1 cellular context compared by ENCODE assay signal in the genomic region with DNA sequence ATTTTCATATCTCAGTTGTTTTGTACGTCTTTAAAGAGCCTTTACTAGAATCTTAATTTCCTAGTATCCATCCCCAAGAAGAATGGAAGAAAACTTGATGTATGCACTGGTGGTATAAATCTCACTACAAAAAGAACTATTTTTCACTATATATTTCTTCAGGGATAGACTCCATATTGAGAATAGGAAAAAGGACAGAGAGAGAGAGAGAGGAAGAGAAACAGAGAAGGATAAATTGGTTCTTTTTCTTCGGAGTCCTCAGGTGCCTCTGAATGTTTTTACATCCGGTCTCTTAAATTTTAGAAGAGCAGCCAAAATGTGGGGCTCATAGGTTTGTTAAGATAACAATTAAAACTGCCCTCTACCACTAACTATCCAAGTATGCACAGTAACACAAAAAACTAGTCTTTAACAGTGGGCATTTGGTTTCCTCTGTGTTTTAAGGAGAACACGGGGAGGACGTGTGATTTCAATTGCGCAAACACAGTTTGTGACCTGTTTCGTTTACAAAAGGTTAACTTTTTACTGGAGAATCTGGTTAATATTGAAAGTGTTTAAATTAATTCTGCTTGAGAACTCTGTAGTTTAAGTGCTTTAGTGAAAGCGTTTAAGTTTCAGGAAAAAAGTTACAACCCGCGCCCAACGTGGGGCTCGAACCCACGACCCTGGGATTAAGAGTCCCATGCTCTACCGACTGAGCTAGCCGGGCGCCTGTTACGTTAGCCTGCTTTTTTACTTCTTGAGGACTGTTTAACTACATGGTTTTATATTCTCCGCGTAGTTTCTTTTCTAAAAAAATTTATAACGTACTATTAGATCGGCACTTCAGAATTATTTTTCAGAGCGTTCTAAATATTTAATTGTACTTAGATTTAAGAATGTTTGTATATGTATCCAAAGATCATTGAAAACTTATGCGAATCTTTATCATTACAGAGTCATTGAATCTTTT.
TF ChIP-seq lines count a peak whose summit lies in the region.

No MANE protein-coding gene starts in this region.

TF ChIP-seq in K562, 482 proteins besides CTCF, POLR2A, EP300 and RAD21 (continued from another document and continues in another):
- TF ChIP-seq, protein P1, sequence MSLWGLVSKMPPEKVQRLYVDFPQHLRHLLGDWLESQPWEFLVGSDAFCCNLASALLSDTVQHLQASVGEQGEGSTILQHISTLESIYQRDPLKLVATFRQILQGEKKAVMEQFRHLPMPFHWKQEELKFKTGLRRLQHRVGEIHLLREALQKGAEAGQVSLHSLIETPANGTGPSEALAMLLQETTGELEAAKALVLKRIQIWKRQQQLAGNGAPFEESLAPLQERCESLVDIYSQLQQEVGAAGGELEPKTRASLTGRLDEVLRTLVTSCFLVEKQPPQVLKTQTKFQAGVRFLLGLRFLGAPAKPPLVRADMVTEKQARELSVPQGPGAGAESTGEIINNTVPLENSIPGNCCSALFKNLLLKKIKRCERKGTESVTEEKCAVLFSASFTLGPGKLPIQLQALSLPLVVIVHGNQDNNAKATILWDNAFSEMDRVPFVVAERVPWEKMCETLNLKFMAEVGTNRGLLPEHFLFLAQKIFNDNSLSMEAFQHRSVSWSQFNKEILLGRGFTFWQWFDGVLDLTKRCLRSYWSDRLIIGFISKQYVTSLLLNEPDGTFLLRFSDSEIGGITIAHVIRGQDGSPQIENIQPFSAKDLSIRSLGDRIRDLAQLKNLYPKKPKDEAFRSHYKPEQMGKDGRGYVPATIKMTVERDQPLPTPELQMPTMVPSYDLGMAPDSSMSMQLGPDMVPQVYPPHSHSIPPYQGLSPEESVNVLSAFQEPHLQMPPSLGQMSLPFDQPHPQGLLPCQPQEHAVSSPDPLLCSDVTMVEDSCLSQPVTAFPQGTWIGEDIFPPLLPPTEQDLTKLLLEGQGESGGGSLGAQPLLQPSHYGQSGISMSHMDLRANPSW (CRISPR knock-in tag; IDR thresholded peaks at IDR 0.05) = no peak
- TF ChIP-seq HNRNPK (IDR thresholded peaks at IDR 0.05; ENCODE audit: low read depth, low read length, poor library complexity, severe bottlenecking) (no peak), TAL1 (IDR thresholded peaks at IDR 0.05) (no peak), CCAR2 (IDR thresholded peaks at IDR 0.05; ENCODE audit: low read depth, low read length) (no peak), ELF1 (tag; IDR thresholded peaks at IDR 0.05) (0 out of 2 replicates have a peak, but pooled peaks have one; percentile 14), RBM34 (IDR thresholded peaks at IDR 0.05; ENCODE audit: borderline replicate concordance, insufficient read depth, low read length) (no peak), MYC (IDR thresholded peaks at IDR 0.05; ENCODE audit: low read depth, low read length) (peak; percentile 46; the same call in 1 of the 2 replicates), MYC (CRISPR knock-in tag; IDR thresholded peaks at IDR 0.05; ENCODE audit: borderline replicate concordance, low read depth) (no peak), PHF8 (IDR thresholded peaks at IDR 0.05; ENCODE audit: borderline replicate concordance, low read length) (peak; percentile 7; the same call in 1 of the 2 replicates), CHD2 (IDR thresholded peaks at IDR 0.05; ENCODE audit: low read depth, low read length) (no peak), ZNF436 (CRISPR knock-in tag; IDR thresholded peaks at IDR 0.05) (no peak), HNRNPUL1 (IDR thresholded peaks at IDR 0.05; ENCODE audit: low read length) (no peak), ZNF217 (CRISPR knock-in tag; IDR thresholded peaks at IDR 0.05) (no peak), ZNF23 (CRISPR knock-in tag; IDR thresholded peaks at IDR 0.05) (no peak), XRCC3 (IDR thresholded peaks at IDR 0.05) (no peak), THAP12 (CRISPR knock-in tag; IDR thresholded peaks at IDR 0.05) (no peak), KLF10 (CRISPR knock-in tag; IDR thresholded peaks at IDR 0.05) (no peak), ZNF589 (CRISPR knock-in tag; IDR thresholded peaks at IDR 0.05; ENCODE audit: low read depth) (no peak), NR2C2 (CRISPR knock-in tag; IDR thresholded peaks at IDR 0.05) (no peak), NR2C2 (tag; IDR thresholded peaks at IDR 0.05) (peak; percentile 9; the same call in 1 of the 2 replicates), MTA2 (IDR thresholded peaks at IDR 0.05; ENCODE audit: low read depth) (no peak)
- TF ChIP-seq, protein P2, sequence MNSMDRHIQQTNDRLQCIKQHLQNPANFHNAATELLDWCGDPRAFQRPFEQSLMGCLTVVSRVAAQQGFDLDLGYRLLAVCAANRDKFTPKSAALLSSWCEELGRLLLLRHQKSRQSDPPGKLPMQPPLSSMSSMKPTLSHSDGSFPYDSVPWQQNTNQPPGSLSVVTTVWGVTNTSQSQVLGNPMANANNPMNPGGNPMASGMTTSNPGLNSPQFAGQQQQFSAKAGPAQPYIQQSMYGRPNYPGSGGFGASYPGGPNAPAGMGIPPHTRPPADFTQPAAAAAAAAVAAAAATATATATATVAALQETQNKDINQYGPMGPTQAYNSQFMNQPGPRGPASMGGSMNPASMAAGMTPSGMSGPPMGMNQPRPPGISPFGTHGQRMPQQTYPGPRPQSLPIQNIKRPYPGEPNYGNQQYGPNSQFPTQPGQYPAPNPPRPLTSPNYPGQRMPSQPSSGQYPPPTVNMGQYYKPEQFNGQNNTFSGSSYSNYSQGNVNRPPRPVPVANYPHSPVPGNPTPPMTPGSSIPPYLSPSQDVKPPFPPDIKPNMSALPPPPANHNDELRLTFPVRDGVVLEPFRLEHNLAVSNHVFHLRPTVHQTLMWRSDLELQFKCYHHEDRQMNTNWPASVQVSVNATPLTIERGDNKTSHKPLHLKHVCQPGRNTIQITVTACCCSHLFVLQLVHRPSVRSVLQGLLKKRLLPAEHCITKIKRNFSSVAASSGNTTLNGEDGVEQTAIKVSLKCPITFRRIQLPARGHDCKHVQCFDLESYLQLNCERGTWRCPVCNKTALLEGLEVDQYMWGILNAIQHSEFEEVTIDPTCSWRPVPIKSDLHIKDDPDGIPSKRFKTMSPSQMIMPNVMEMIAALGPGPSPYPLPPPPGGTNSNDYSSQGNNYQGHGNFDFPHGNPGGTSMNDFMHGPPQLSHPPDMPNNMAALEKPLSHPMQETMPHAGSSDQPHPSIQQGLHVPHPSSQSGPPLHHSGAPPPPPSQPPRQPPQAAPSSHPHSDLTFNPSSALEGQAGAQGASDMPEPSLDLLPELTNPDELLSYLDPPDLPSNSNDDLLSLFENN (IDR thresholded peaks at IDR 0.05; ENCODE audit: low read depth in 2 of 2, low read length in 2 of 2) = no peak
- TF ChIP-seq, protein P3, sequence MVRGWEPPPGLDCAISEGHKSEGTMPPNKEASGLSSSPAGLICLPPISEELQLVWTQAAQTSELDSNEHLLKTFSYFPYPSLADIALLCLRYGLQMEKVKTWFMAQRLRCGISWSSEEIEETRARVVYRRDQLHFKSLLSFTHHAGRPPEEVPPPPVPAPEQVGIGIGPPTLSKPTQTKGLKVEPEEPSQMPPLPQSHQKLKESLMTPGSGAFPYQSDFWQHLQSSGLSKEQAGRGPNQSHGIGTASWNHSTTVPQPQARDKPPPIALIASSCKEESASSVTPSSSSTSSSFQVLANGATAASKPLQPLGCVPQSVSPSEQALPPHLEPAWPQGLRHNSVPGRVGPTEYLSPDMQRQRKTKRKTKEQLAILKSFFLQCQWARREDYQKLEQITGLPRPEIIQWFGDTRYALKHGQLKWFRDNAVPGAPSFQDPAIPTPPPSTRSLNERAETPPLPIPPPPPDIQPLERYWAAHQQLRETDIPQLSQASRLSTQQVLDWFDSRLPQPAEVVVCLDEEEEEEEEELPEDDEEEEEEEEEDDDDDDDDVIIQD (CRISPR knock-in tag; IDR thresholded peaks at IDR 0.05) = no peak
- TF ChIP-seq, protein P4, sequence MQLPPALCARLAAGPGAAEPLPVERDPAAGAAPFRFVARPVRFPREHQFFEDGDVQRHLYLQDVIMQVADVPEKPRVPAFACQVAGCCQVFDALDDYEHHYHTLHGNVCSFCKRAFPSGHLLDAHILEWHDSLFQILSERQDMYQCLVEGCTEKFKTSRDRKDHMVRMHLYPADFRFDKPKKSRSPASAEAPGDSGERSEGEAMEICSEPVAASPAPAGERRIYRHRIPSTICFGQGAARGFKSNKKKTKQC (CRISPR knock-in tag; IDR thresholded peaks at IDR 0.05) = no peak
- TF ChIP-seq, protein P5, sequence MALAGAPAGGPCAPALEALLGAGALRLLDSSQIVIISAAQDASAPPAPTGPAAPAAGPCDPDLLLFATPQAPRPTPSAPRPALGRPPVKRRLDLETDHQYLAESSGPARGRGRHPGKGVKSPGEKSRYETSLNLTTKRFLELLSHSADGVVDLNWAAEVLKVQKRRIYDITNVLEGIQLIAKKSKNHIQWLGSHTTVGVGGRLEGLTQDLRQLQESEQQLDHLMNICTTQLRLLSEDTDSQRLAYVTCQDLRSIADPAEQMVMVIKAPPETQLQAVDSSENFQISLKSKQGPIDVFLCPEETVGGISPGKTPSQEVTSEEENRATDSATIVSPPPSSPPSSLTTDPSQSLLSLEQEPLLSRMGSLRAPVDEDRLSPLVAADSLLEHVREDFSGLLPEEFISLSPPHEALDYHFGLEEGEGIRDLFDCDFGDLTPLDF (CRISPR knock-in tag; IDR thresholded peaks at IDR 0.05) = no peak
- TF ChIP-seq, protein P6, sequence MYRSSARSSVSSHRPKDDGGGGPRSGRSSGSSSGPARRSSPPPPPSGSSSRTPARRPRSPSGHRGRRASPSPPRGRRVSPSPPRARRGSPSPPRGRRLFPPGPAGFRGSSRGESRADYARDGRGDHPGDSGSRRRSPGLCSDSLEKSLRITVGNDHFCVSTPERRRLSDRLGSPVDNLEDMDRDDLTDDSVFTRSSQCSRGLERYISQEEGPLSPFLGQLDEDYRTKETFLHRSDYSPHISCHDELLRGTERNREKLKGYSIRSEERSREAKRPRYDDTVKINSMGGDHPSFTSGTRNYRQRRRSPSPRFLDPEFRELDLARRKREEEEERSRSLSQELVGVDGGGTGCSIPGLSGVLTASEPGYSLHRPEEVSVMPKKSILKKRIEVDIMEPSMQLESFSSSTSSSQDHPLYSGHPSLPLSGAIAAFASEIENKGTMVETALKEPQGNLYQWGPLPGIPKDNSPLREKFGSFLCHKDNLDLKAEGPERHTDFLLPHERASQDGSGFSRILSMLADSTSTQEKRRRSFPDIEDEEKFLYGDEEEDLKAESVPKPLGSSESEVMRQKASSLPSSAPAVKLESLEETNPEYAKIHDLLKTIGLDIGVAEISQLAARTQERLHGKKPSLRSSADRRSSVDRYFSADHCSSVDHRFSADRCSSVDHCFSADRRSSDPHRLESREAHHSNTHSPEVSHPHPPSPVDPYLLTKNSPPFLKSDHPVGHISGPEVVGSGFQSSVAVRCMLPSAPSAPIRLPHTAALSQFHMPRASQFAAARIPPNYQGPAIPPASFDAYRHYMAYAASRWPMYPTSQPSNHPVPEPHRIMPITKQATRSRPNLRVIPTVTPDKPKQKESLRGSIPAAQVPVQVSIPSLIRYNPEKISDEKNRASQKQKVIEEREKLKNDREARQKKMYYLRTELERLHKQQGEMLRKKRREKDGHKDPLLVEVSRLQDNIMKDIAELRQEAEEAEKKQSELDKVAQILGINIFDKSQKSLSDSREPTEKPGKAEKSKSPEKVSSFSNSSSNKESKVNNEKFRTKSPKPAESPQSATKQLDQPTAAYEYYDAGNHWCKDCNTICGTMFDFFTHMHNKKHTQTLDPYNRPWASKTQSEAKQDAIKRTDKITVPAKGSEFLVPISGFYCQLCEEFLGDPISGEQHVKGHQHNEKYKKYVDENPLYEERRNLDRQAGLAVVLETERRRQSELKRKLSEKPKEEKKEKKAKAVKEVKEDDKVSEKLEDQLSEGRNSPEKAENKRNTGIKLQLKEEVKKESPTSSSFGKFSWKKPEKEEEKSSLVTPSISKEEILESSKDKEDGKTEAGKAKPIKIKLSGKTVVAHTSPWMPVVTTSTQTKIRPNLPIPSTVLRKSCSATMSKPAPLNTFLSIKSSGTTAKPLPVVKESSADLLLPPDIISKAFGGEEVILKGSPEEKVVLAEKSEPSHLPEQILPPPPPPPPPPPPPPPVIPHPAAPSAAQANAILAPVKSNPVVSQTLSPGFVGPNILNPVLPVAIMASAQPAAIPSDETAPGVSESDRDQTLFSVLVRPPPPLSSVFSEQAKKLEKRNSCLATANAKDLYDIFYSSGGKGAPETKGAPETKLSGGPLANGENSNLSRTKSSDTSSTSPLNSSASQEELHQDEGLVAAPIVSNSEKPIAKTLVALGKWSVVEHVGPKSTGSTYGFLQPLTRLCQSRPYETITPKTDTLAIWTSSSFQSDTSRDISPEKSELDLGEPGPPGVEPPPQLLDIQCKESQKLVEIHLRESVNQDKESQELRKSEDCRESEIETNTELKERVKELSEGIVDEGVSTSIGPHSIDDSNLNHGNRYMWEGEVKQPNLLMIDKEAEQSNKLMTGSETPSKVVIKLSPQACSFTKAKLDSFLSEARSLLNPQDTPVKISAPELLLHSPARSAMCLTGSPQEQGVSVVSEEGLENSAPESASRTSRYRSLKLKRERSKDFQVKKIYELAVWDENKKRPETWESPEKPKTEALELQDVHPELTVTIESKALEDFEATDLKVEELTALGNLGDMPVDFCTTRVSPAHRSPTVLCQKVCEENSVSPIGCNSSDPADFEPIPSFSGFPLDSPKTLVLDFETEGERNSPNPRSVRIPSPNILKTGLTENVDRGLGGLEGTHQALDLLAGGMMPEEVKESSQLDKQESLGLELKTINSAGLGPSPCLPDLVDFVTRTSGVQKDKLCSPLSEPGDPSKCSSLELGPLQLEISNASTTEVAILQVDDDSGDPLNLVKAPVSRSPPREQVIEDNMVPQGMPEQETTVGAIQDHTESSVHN (IDR thresholded peaks at IDR 0.05; ENCODE audit: borderline replicate concordance in 1 of 2, low read depth in 1 of 2) = no peak
